4 cellular contexts compared by ENCODE assay signal in genomic region chr20:14525439-14525838, GRCh38.
"Had no signal": no experiment of that assay in that cellular context is flagged by ENCODE, and none has a peak within 500 bp of the region (broad histone marks: within the 10 kb centered on the region; RNA-seq: fewer than 3 reads in every experiment).

No MANE protein-coding gene starts in this region.

- ATAC-seq: GM23338 had no signal

- DNase-seq: H9, HCEC 1CT, KBM-7 had no signal
